In genomic region chr5:77620404-77620803, GRCh38 we compare ENCODE assay signal across 1 cellular context.
TF ChIP-seq lines count a peak whose summit lies in the region.

No MANE protein-coding gene starts in this region.

TF ChIP-seq in HCT116, 20 proteins besides CTCF, POLR2A, EP300 and RAD21 (continued from another document):
- TF ChIP-seq REST (IDR thresholded peaks at IDR 0.05; ENCODE audit: low read depth) (no peak), FOSL1 (IDR thresholded peaks at IDR 0.05; ENCODE audit: low read depth) (no peak), EZH2 (IDR thresholded peaks at IDR 0.05) (no peak), JUND (IDR thresholded peaks at IDR 0.05) (no peak), ELF1 (IDR thresholded peaks at IDR 0.05; ENCODE audit: borderline replicate concordance, low read depth) (peak; percentile 62)
